ENCODE assay signal across 8 cellular contexts in genomic region chr12:13044002-13044858, GRCh38.
DNase-seq lines count a peak whose midpoint lies in the region; ATAC-seq and TF ChIP-seq lines count a peak whose summit lies in the region.

TSS of gene FAM234B (plus strand) at chr12:13044381. CDS start at chr12:13044404, 23 bp downstream.

- peak; percentile 92 for ATAC-seq in GM21423 (IDR thresholded peaks at IDR 0.05; ENCODE audit: unreplicated experiment)
- ATAC-seq in RWPE2 (ENCODE audit: low read depth), result peak; percentile 93

- no peaks in the 10 kb centered on the region for H3K9me3 ChIP-seq in RWPE2 (ENCODE audit: severe bottlenecking)

- H3K27ac ChIP-seq in RWPE2 (ENCODE audit: poor library complexity, severe bottlenecking) (no peak within 1 kb of the TSS), substantia nigra (ENCODE audit: low read depth, low read length, poor library complexity, severe bottlenecking) (peak within 1 kb of the TSS; percentile 58)

- H3K4me3 ChIP-seq in RWPE2 (ENCODE audit: severe bottlenecking), result peak within 1 kb of the TSS; percentile 77

- H3K27me3 ChIP-seq in RWPE2 (ENCODE audit: insufficient read depth, poor library complexity, severe bottlenecking), result no peaks in the 10 kb centered on the region

- no peaks in the 10 kb centered on the region for H3K4me1 ChIP-seq in RWPE2 (ENCODE audit: insufficient read depth, poor library complexity, severe bottlenecking)

- TF ChIP-seq CTCF in RWPE2 (IDR thresholded peaks at IDR 0.05; ENCODE audit: poor library complexity, severe bottlenecking), result no peak

- DNase-seq in DMS53 (lab: John Stamatoyannopoulos, UW), result peak; percentile 89
- peak; percentile 81 for DNase-seq in HuH-7.5 (ENCODE audit: low spot score)
- DNase-seq in RWPE2 (ENCODE audit: low spot score), result no peak
- peak; percentile 76 for DNase-seq in activated naive CD4-positive, alpha-beta T cell treated with Interleukin-2 at 50 U/mL for 16 hours
- peak; percentile 58 for DNase-seq in globus pallidus (ENCODE audit: low spot score)
- DNase-seq in non-pigmented ciliary epithelial cell (ENCODE audit: low read depth), result peak; percentile 17
- DNase-seq in substantia nigra (lab: John Stamatoyannopoulos, UW), result peak in 48 of 49 donors; percentile 5 to 86 (median 62)

- no peaks in the 10 kb centered on the region for H3K36me3 ChIP-seq in RWPE2 (ENCODE audit: low read depth)
